In genomic region chr1:235999259-235999925, GRCh38 we compare ENCODE assay signal across 1 cellular context.
TF ChIP-seq lines count a peak whose summit lies in the region.

No MANE protein-coding gene starts in this region.

TF ChIP-seq in H1, 55 proteins besides CTCF, POLR2A, EP300 and RAD21 (continued from another document):
- no peak for TF ChIP-seq USF2 (IDR thresholded peaks at IDR 0.05; ENCODE audit: low read length)
- TF ChIP-seq ATF3 (IDR thresholded peaks at IDR 0.05; ENCODE audit: insufficient read depth, low read depth, low read length), result no peak
- TF ChIP-seq HDAC2 (IDR thresholded peaks at IDR 0.05; ENCODE audit: borderline replicate concordance in 1 of 2, low read depth in 2 of 2, low read length in 2 of 2), result no peak
- no peak for TF ChIP-seq CHD7 (IDR thresholded peaks at IDR 0.05; ENCODE audit: insufficient replicate concordance, low read length)
- no peak for TF ChIP-seq CTBP2 (IDR thresholded peaks at IDR 0.05; ENCODE audit: borderline replicate concordance, insufficient read depth, insufficient read length, low read length)
- TF ChIP-seq JUND (IDR thresholded peaks at IDR 0.05; ENCODE audit: low read length), result no peak
- TF ChIP-seq SRF (IDR thresholded peaks at IDR 0.05; ENCODE audit: low read depth, low read length), result no peak
- TF ChIP-seq SAP30 (IDR thresholded peaks at IDR 0.05; ENCODE audit: insufficient read depth, insufficient replicate concordance, low read length), result no peak
- no peak for TF ChIP-seq TBP (IDR thresholded peaks at IDR 0.05; ENCODE audit: low read depth, low read length)
- no peak for TF ChIP-seq BRCA1 (IDR thresholded peaks at IDR 0.05; ENCODE audit: low read depth, low read length)
- no peak for TF ChIP-seq GABPA (IDR thresholded peaks at IDR 0.05; ENCODE audit: borderline replicate concordance, insufficient read depth, low read length)
- TF ChIP-seq SP4 (IDR thresholded peaks at IDR 0.05; ENCODE audit: low read length), result no peak
- no peak for TF ChIP-seq EGR1 (IDR thresholded peaks at IDR 0.05; ENCODE audit: borderline replicate concordance, low read depth, low read length)
